ENCODE assay signal across 20 cellular contexts in genomic region chr3:42175841-42176240, GRCh38.
A peak's percentile ranks its signal among the peaks of the same experiment; 100 is the strongest.
DNase-seq lines count a peak whose midpoint lies in the region; ATAC-seq and TF ChIP-seq lines count a peak whose summit lies in the region.
"Had no signal": no experiment of that assay in that cellular context is flagged by ENCODE, and none has a peak within 500 bp of the region (broad histone marks: within the 10 kb centered on the region; RNA-seq: fewer than 3 reads in every experiment).

No MANE protein-coding gene starts in this region.

- H3K27me3 Mint-ChIP-seq in nephron (ENCODE audit: low read depth), result no peaks in the 10 kb centered on the region
- H3K27me3 Mint-ChIP-seq: activated CD4-positive, alpha-beta memory T cell treated with anti-CD3 and anti-CD28 coated beads, Interleukin-2, amount 10 ng/mL, durations not matched to agents 7 days and 5 days; activated naive CD4-positive, alpha-beta T cell treated with anti-CD3 and anti-CD28 coated beads, Interleukin-2, amount 10 ng/mL, durations not matched to agents 7 days and 5 days; activated T-cell treated with anti-CD3 and anti-CD28 coated beads, Interleukin-2, amount 50 U/mL, for 24 hours; CD4-positive, alpha-beta memory T cell had no signal

- no peak for DNase-seq in left ventricle myocardium inferior
- DNase-seq in left ventricle myocardium superior, result no peak
- no peak for DNase-seq in NOMO-1 treated with DMSO at 0.1 percent for 48 hours (lab: John Stamatoyannopoulos, UW; ENCODE audit: unreplicated experiment)
- no peak for DNase-seq in NCI-H226
- DNase-seq: ACHN; activated CD4-positive, alpha-beta memory T cell treated with anti-CD3 and anti-CD28 coated beads, Interleukin-2, amount 10 ng/mL, durations not matched to agents 7 days and 5 days; activated naive CD4-positive, alpha-beta T cell treated with anti-CD3 and anti-CD28 coated beads, Interleukin-2, amount 10 ng/mL, durations not matched to agents 7 days and 5 days; activated T-cell treated with anti-CD3 and anti-CD28 coated beads, Interleukin-2, amount 50 U/mL, for 24 hours; CD4-positive, alpha-beta memory T cell; DMS79; H9; MV-4-11; NCI-H2227 treated with DMSO at 0.1 percent for 48 hours; T-helper 1 cell; transverse colon had no signal

- ATAC-seq in left ventricle myocardium superior (no peak), GM18498 (IDR thresholded peaks at IDR 0.05; ENCODE audit: unreplicated experiment) (no peak), GM18870 (IDR thresholded peaks at IDR 0.05; ENCODE audit: unreplicated experiment) (no peak)

- no peaks in the 10 kb centered on the region for H3K27me3 ChIP-seq in left ventricle myocardium inferior (ENCODE audit: low read depth)
- H3K27me3 ChIP-seq: transverse colon had no signal

- H3K9me3 ChIP-seq in left ventricle myocardium inferior (replicated peaks), result no peaks in the 10 kb centered on the region
- H3K9me3 ChIP-seq: transverse colon had no signal

- no peak overlapping the region for H3K4me3 ChIP-seq in left ventricle myocardium inferior
- H3K4me3 ChIP-seq: transverse colon had no signal

- H3K36me3 Mint-ChIP-seq in nephron (ENCODE audit: low read depth), result peaks cover 5% of the 10 kb centered on the region

- intact Hi-C loops in left ventricle myocardium inferior (cut with micrococcal nuclease) (no loop called here), left ventricle myocardium superior (cut with micrococcal nuclease) (loop anchor here (10.0 kb wide), 1 partner anchor 161 kb away; no protein-coding TSS in a partner anchor)

- H3K36me3 ChIP-seq in left ventricle myocardium inferior, result peaks cover 11% of the 10 kb centered on the region
- H3K36me3 ChIP-seq: transverse colon had no signal

- TF ChIP-seq CTCF in left ventricle myocardium inferior (IDR thresholded peaks at IDR 0.05; ENCODE audit: borderline replicate concordance) (no peak), nephron (IDR thresholded peaks at IDR 0.05; ENCODE audit: unreplicated experiment in 3 of 3) (no peak)

- H3K27ac Mint-ChIP-seq in nephron, result peak overlapping the region; percentile 38 to 70 (median 40)
- H3K27ac Mint-ChIP-seq: activated CD4-positive, alpha-beta memory T cell treated with anti-CD3 and anti-CD28 coated beads, Interleukin-2, amount 10 ng/mL, durations not matched to agents 7 days and 5 days; activated naive CD4-positive, alpha-beta T cell treated with anti-CD3 and anti-CD28 coated beads, Interleukin-2, amount 10 ng/mL, durations not matched to agents 7 days and 5 days; activated T-cell treated with anti-CD3 and anti-CD28 coated beads, Interleukin-2, amount 50 U/mL, for 24 hours had no signal

- no peaks in the 10 kb centered on the region for H3K9me3 Mint-ChIP-seq in nephron
- H3K9me3 Mint-ChIP-seq: activated CD4-positive, alpha-beta memory T cell treated with anti-CD3 and anti-CD28 coated beads, Interleukin-2, amount 10 ng/mL, durations not matched to agents 7 days and 5 days; activated naive CD4-positive, alpha-beta T cell treated with anti-CD3 and anti-CD28 coated beads, Interleukin-2, amount 10 ng/mL, durations not matched to agents 7 days and 5 days; activated T-cell treated with anti-CD3 and anti-CD28 coated beads, Interleukin-2, amount 50 U/mL, for 24 hours; CD4-positive, alpha-beta memory T cell; H9 had no signal

- H3K4me1 Mint-ChIP-seq in nephron, result peaks cover 41% of the 10 kb centered on the region

- H3K4me1 ChIP-seq in left ventricle myocardium inferior, result peaks cover 98% of the 10 kb centered on the region

- H3K27ac ChIP-seq in left ventricle myocardium inferior (replicated peaks), result peak overlapping the region; percentile 79
- peak overlapping the region; percentile 72 for H3K27ac ChIP-seq in angular gyrus (ENCODE audit: low read depth, low read length)
- H3K27ac ChIP-seq: HL-60, transverse colon had no signal

- no peak overlapping the region for H3K4me3 Mint-ChIP-seq in nephron
- H3K4me3 Mint-ChIP-seq: activated CD4-positive, alpha-beta memory T cell treated with anti-CD3 and anti-CD28 coated beads, Interleukin-2, amount 10 ng/mL, durations not matched to agents 7 days and 5 days; activated naive CD4-positive, alpha-beta T cell treated with anti-CD3 and anti-CD28 coated beads, Interleukin-2, amount 10 ng/mL, durations not matched to agents 7 days and 5 days; activated T-cell treated with anti-CD3 and anti-CD28 coated beads, Interleukin-2, amount 50 U/mL, for 24 hours; H9 had no signal
